ENCODE assay signal across 18 cellular contexts in genomic region chr1:31069392-31069791, GRCh38.
"Had no signal": no experiment of that assay in that cellular context is flagged by ENCODE, and none has a peak within 500 bp of the region (broad histone marks: within the 10 kb centered on the region; RNA-seq: fewer than 3 reads in every experiment).

No MANE protein-coding gene starts in this region.

- H3K27ac ChIP-seq: dorsolateral prefrontal cortex, gastrocnemius medialis, lower lobe of right lung, neutrophil, pancreas, sigmoid colon, stomach, thyroid gland had no signal

- H3K9me3 ChIP-seq: gastrocnemius medialis, lower lobe of right lung, mucosa of descending colon, neutrophil, pancreas, sigmoid colon, stomach, thyroid gland had no signal

- H3K36me3 ChIP-seq: gastrocnemius medialis, lower lobe of right lung, neutrophil, pancreas, sigmoid colon, stomach, thyroid gland had no signal

- DNase-seq: dorsolateral prefrontal cortex; effector CD4-positive, alpha-beta T cell; foreskin fibroblast; gastrocnemius medialis; head of caudate nucleus; left ventricle myocardium superior; lower lobe of right lung; mucosa of descending colon; naive B cell; pancreas; sigmoid colon; stimulated activated CD4-positive, alpha-beta T cell treated with anti-CD3 and anti-CD28 coated beads, Interleukin-4, amount 100 ng/mL, for 1 hour; stimulated activated naive CD4-positive, alpha-beta T cell treated with Interleukin-2 at 50 U/mL for 16 hours; stomach; thyroid gland had no signal

- ATAC-seq: gastrocnemius medialis; left ventricle myocardium superior; lower lobe of right lung; mucosa of descending colon; natural killer cell treated with Interleukin-12 subunit alpha and Interleukin-12 subunit beta and Interleukin-15 and Interleukin-18, amount 100 ng/mL, for 72 hours; pancreas; stimulated activated effector memory CD8-positive, alpha-beta T cell treated with anti-CD3 and anti-CD28 coated beads, Interleukin-12 subunit alpha, Interleukin-12 subunit beta, amount 100 ng/mL, for 72 hours had no signal

- H3K4me1 ChIP-seq: lower lobe of right lung, pancreas had no signal

- H3K27me3 ChIP-seq: dorsolateral prefrontal cortex, gastrocnemius medialis, neutrophil, pancreas, sigmoid colon, stomach, thyroid gland had no signal

- H3K4me3 ChIP-seq: dorsolateral prefrontal cortex, gastrocnemius medialis, lower lobe of right lung, mucosa of descending colon, pancreas, sigmoid colon, stomach, thyroid gland had no signal
